8 cellular contexts compared by ENCODE assay signal in the genomic region with DNA sequence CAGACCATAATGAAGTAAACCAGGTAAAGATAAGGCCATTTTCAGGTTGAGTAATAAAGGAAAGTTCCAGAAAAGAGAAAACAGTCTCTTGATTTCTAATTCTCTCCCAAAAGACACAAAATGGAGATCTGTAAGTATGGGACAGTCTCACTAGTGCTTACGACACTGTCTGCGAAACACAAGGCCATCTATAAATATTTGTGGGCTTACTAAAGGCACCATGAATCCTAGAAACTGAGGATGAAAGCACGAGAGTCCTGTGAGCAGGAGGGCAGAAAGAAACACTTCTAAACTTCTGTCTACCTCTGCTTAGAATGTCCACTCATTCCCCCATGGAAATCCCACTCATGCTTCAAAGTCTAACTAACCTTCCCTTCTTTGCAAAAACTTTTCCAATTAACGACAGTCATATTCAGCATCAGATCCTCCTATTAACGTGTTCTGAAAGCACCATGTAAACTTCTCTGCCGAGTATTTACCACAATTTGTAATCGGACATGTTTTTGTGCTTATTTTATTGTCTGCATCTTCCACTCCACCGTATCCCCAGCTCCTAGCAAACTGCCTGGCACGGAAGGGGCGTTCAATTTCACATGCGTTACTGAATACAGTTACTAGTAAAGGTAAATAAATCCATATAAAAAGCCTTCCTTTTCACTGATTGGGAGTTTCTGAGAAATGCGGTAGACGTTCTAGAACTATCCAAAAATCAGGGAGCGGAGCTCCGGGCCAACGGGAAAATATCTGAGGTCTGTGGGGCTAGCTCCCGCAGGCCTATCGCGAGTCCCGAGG. TPM values are rescaled to one million over a fixed set of nuclear protein-coding genes. Genes with fewer than 3 reads are reported as not detected.
DNase-seq lines count a peak whose midpoint lies in the region; ATAC-seq and TF ChIP-seq lines count a peak whose summit lies in the region.

No MANE protein-coding gene starts in this region.

- TF ChIP-seq CTCF in 22Rv1 (IDR thresholded peaks at IDR 0.05) = no peak

- peak overlapping the region; percentile 63 for H3K27ac ChIP-seq in 22Rv1

- no peak for TF ChIP-seq POLR2A in erythroblast (IDR thresholded peaks at IDR 0.05; ENCODE audit: low read length)

- ATAC-seq in GM18907 (IDR thresholded peaks at IDR 0.05; ENCODE audit: unreplicated experiment) (peak; percentile 2), HG02970 (IDR thresholded peaks at IDR 0.05; ENCODE audit: low FRiP score, unreplicated experiment) (no peak)

- peak; percentile 36 for DNase-seq in NAMALWA (ENCODE audit: low spot score)
- DNase-seq in erythroblast (lab: John Stamatoyannopoulos, UW) = peak; percentile 33 to 67
- DNase-seq in renal cortical epithelial cell (ENCODE audit: low read depth) = peak; percentile 33
- no peak for DNase-seq in AG08396 (ENCODE audit: low spot score)
- no peak for DNase-seq in NCI-H524 (lab: John Stamatoyannopoulos, UW)

RNA-seq across cellular contexts. Expression of a gene that starts 0.7 kb away (rescaled TPM):
- total RNA-seq in renal cortical epithelial cell = 95.3 and 110 TPM in 2 replicates

RNA-seq across cellular contexts. Expression of a gene that starts 0.9 kb away (rescaled TPM):
- 18.2 and 22.1 TPM in 2 replicates for total RNA-seq in renal cortical epithelial cell

RNA-seq across cellular contexts. Expression of a gene that starts 45.8 kb away (rescaled TPM):
- 0.85 and 4.0 TPM in 2 replicates for total RNA-seq in renal cortical epithelial cell

Comparison
In these comparisons a context has a peak if more than half of its experiments do, and no peak if none do; other contexts are left out.
1. DNase-seq: peak in NAMALWA (single experiment), erythroblast (2 of 2) and renal cortical epithelial cell (single experiment); none in AG08396 (single experiment) and NCI-H524 (0 of 2).